ENCODE assay signal across 10 cellular contexts in genomic region chr2:3805120-3805519, GRCh38.
A peak's percentile ranks its signal among the peaks of the same experiment; 100 is the strongest.
DNase-seq lines count a peak whose midpoint lies in the region; ATAC-seq and TF ChIP-seq lines count a peak whose summit lies in the region.
"Had no signal": no experiment of that assay in that cellular context is flagged by ENCODE, and none has a peak within 500 bp of the region (broad histone marks: within the 10 kb centered on the region; RNA-seq: fewer than 3 reads in every experiment).

No MANE protein-coding gene starts in this region.

- peaks cover 0 to 18% (median 0%) of the 10 kb centered on the region in 45 donors for H3K27me3 ChIP-seq in dorsolateral prefrontal cortex
- H3K27me3 ChIP-seq in left lung: peaks cover 0 to 13% of the 10 kb centered on the region in 2 donors

- intact Hi-C loops in dorsolateral prefrontal cortex (cut with DNase I): no loop called here
- intact Hi-C loops in left lung (cut with DNase I): no loop called here

- H3K9me3 ChIP-seq in left lung: no peaks in the 10 kb centered on the region

- H3K4me3 Mint-ChIP-seq in osteocyte (ENCODE audit: unreplicated experiment): no peak overlapping the region
- H3K4me3 Mint-ChIP-seq: naive B cell had no signal

- peaks cover 3% of the 10 kb centered on the region for H3K27me3 Mint-ChIP-seq in osteocyte (ENCODE audit: unreplicated experiment)

- no peak for TF ChIP-seq POLR2A in NB4 (IDR thresholded peaks at IDR 0.05; ENCODE audit: extremely low read depth, insufficient read length)

- no peak overlapping the region for H3K27ac Mint-ChIP-seq in osteocyte (ENCODE audit: unreplicated experiment)
- H3K27ac Mint-ChIP-seq: naive B cell had no signal

- H3K36me3 Mint-ChIP-seq in osteocyte (ENCODE audit: unreplicated experiment): no peaks in the 10 kb centered on the region

- no peak for ATAC-seq in left lung

- H3K4me1 ChIP-seq in left lung: no peaks in the 10 kb centered on the region

- peaks cover 7% of the 10 kb centered on the region for H3K9me3 Mint-ChIP-seq in osteocyte (ENCODE audit: unreplicated experiment)

- peak; percentile 19 for DNase-seq in NCI-H345 (lab: John Stamatoyannopoulos, UW)
- DNase-seq in NCI-H345 treated with DMSO at 0.1 percent for 48 hours (lab: John Stamatoyannopoulos, UW; ENCODE audit: unreplicated experiment): no peak
- peak; percentile 30 for DNase-seq in NB4 (ENCODE audit: low read depth)
- DNase-seq in dorsolateral prefrontal cortex: peak in 1 of 10 donors; percentile 36
- no peak for DNase-seq in osteocyte (ENCODE audit: extremely low spot score, unreplicated experiment)
- no peak for DNase-seq in stimulated activated CD8-positive, alpha-beta memory T cell treated with anti-CD3 and anti-CD28 coated beads, Interleukin-4, amount 100 ng/mL, for 48 hours
- no peak for DNase-seq in NCI-H128 (lab: John Stamatoyannopoulos, UW; ENCODE audit: unreplicated experiment)
- no peak for DNase-seq in left lung
- DNase-seq: activated T-cell treated with anti-CD3 and anti-CD28 coated beads for 4 hours, naive B cell had no signal

- no peaks in the 10 kb centered on the region for H3K4me1 Mint-ChIP-seq in osteocyte (ENCODE audit: unreplicated experiment)
- H3K4me1 Mint-ChIP-seq: naive B cell had no signal

- no peaks in the 10 kb centered on the region for H3K36me3 ChIP-seq in left lung

- H3K27ac ChIP-seq in dorsolateral prefrontal cortex: no peak overlapping the region
- no peak overlapping the region for H3K27ac ChIP-seq in left lung

- H3K4me3 ChIP-seq in NB4 (ENCODE audit: low read depth, low read length) (no peak overlapping the region), dorsolateral prefrontal cortex (no peak overlapping the region), left lung (no peak overlapping the region)

- TF ChIP-seq CTCF in NB4 (IDR thresholded peaks at IDR 0.05; ENCODE audit: low read depth, low read length) (peak; percentile 44), dorsolateral prefrontal cortex (IDR thresholded peaks at IDR 0.05 in 54 of 56, conservative IDR thresholded peaks at IDR 0.05 in 2 of 56; ENCODE audit: low read depth in 1 of 56, partially characterized antibody in 56 of 56) (peak in 41 of 56 donors; percentile 7 to 53 (median 31)), osteocyte (IDR thresholded peaks at IDR 0.05) (peak; percentile 35), left lung (IDR thresholded peaks at IDR 0.05) (no peak)

Comparison
In these comparisons a context has a peak if more than half of its experiments do, and no peak if none do; other contexts are left out.
1. DNase-seq: peak in NCI-H345 (single experiment) and NB4 (single experiment); none in NCI-H345 treated with DMSO at 0.1 percent for 48 hours (single experiment), osteocyte (single experiment), stimulated activated CD8-positive, alpha-beta memory T cell treated with anti-CD3 and anti-CD28 coated beads, Interleukin-4, amount 100 ng/mL, for 48 hours (single experiment), NCI-H128 (single experiment) and left lung (0 of 2).
2. CTCF ChIP-seq: peak in NB4 (single experiment), dorsolateral prefrontal cortex (41 of 56) and osteocyte (single experiment); none in left lung (0 of 2).